ENCODE assay signal across 24 cellular contexts in genomic region chr7:77833136-77833535, GRCh38. TPM values are rescaled to one million over a fixed set of nuclear protein-coding genes. Genes with fewer than 3 reads are reported as not detected.
A peak's percentile ranks its signal among the peaks of the same experiment; 100 is the strongest.
DNase-seq lines count a peak whose midpoint lies in the region; ATAC-seq lines count a peak whose summit lies in the region.
"Had no signal": no experiment of that assay in that cellular context is flagged by ENCODE, and none has a peak within 500 bp of the region (broad histone marks: within the 10 kb centered on the region; RNA-seq: fewer than 3 reads in every experiment).

No MANE protein-coding gene starts in this region.

- no peak overlapping the region for H3K4me3 ChIP-seq in GM23248
- H3K4me3 ChIP-seq: heart right ventricle, K562, stomach had no signal

- H4K20me1 ChIP-seq in GM23248 (ENCODE audit: insufficient read depth): no peaks in the 10 kb centered on the region

- H3K27me3 ChIP-seq in GM23248 (replicated peaks; ENCODE audit: insufficient read depth): no peaks in the 10 kb centered on the region
- H3K27me3 ChIP-seq: heart right ventricle, spleen, stomach had no signal

- H3F3A ChIP-seq in GM23248 (ENCODE audit: insufficient read depth): peaks cover 19% of the 10 kb centered on the region; the same call in 1 of the 2 replicates

- no peak overlapping the region for H3K27ac Mint-ChIP-seq in activated T-cell treated with anti-CD3 and anti-CD28 coated beads, Interleukin-2, amount 50 U/mL, for 24 hours
- peak overlapping the region; percentile 23 for H3K27ac Mint-ChIP-seq in activated T-helper 2 cell treated with anti-CD3 and anti-CD28 coated beads, Interferon-gamma antibody, Interleukin-2, Interleukin-4, amounts not matched to agents 10 μg/mL and 5 μg/mL and 100 μg/mL, durations not matched to agents 14 hours and 24 hours and 36 hours
- peak overlapping the region; percentile 28 for H3K27ac Mint-ChIP-seq in stimulated activated memory B cell treated with anti-CD40 and anti-IgM and Interleukin-4, amounts not matched to agents 10 μg/mL and 1 μg/mL and 100 μg/mL, for 72 hours

- intact Hi-C loops in activated T-helper 2 cell treated with anti-CD3 and anti-CD28 coated beads, Interferon-gamma antibody, Interleukin-2, Interleukin-4, amounts not matched to agents 10 μg/mL and 5 μg/mL and 100 μg/mL, durations not matched to agents 14 hours and 24 hours and 36 hours (cut with micrococcal nuclease): loop anchor here (5.0 kb wide), 1 partner anchor 34 kb away; no protein-coding TSS in a partner anchor

- no peak overlapping the region for H3K9ac ChIP-seq in GM23248

- H3K4me1 ChIP-seq in GM23248 (ENCODE audit: insufficient read depth): peaks cover 27% of the 10 kb centered on the region

- H3K36me3 ChIP-seq in GM23248 (ENCODE audit: low read depth): no peaks in the 10 kb centered on the region
- H3K36me3 ChIP-seq: heart right ventricle, spleen, stomach had no signal

- in situ Hi-C loops in GM23248 (cut with MboI): no loop called here

- no peak for DNase-seq in activated T-cell treated with anti-CD3 and anti-CD28 coated beads, Interleukin-2, amount 50 U/mL, for 4 hours
- DNase-seq in activated T-cell treated with anti-CD3 and anti-CD28 coated beads, Interleukin-2, amount 50 U/mL, for 24 hours: no peak
- DNase-seq in GM23248: peak; percentile 29
- no peak for DNase-seq in activated T-helper 2 cell treated with anti-CD3 and anti-CD28 coated beads, Interferon-gamma antibody, Interleukin-2, Interleukin-4, amounts not matched to agents 10 μg/mL and 5 μg/mL and 100 μg/mL, durations not matched to agents 14 hours and 24 hours and 36 hours (ENCODE audit: low spot score)
- no peak for DNase-seq in substantia nigra (lab: John Stamatoyannopoulos, UW)
- no peak for DNase-seq in NOMO-1 treated with dmso at 0.1 percent for 144 hours (lab: John Stamatoyannopoulos, UW; ENCODE audit: unreplicated experiment)
- DNase-seq: activated CD4-positive, alpha-beta T cell treated with anti-CD3 and anti-CD28 coated beads for 4 hours; activated CD8-positive, alpha-beta memory T cell treated with anti-CD3 and anti-CD28 coated beads, Interleukin-2, amount 50 U/mL, for 4 hours; DMS153; GDM1; heart right ventricle; mesendoderm; NCI-H1694; NCI-H2171 treated with DMSO at 0.1 percent for 48 hours; NCI-H69; retina; spleen; stimulated activated CD4-positive, alpha-beta T cell treated with anti-CD3 and anti-CD28 coated beads, Interleukin-4, amount 100 ng/mL, for 4 hours; stomach; SW 1271; trophoblast cell had no signal

- H3K4me2 ChIP-seq in GM23248 (ENCODE audit: unreplicated experiment): peak overlapping the region; percentile 20

- H3K4me3 Mint-ChIP-seq in activated T-cell treated with anti-CD3 and anti-CD28 coated beads, Interleukin-2, amount 50 U/mL, for 4 hours: peak overlapping the region; percentile 12
- H3K4me3 Mint-ChIP-seq in activated T-cell treated with anti-CD3 and anti-CD28 coated beads, Interleukin-2, amount 50 U/mL, for 24 hours: no peak overlapping the region
- no peak overlapping the region for H3K4me3 Mint-ChIP-seq in activated T-helper 2 cell treated with anti-CD3 and anti-CD28 coated beads, Interferon-gamma antibody, Interleukin-2, Interleukin-4, amounts not matched to agents 10 μg/mL and 5 μg/mL and 100 μg/mL, durations not matched to agents 14 hours and 24 hours and 36 hours (ENCODE audit: low read depth)
- H3K4me3 Mint-ChIP-seq in stimulated activated memory B cell treated with anti-CD40 and anti-IgM and Interleukin-4, amounts not matched to agents 10 μg/mL and 1 μg/mL and 100 μg/mL, for 72 hours: no peak overlapping the region

- peaks cover 44% of the 10 kb centered on the region for H3K79me2 ChIP-seq in GM23248 (ENCODE audit: insufficient read depth)

- no peaks in the 10 kb centered on the region for H3K9me2 ChIP-seq in GM23248 (ENCODE audit: insufficient read depth)

- peaks cover 3% of the 10 kb centered on the region for H3K9me3 Mint-ChIP-seq in activated T-cell treated with anti-CD3 and anti-CD28 coated beads, Interleukin-2, amount 50 U/mL, for 4 hours
- H3K9me3 Mint-ChIP-seq in activated T-cell treated with anti-CD3 and anti-CD28 coated beads, Interleukin-2, amount 50 U/mL, for 24 hours: peaks cover 6% of the 10 kb centered on the region
- H3K9me3 Mint-ChIP-seq in activated T-helper 2 cell treated with anti-CD3 and anti-CD28 coated beads, Interferon-gamma antibody, Interleukin-2, Interleukin-4, amounts not matched to agents 10 μg/mL and 5 μg/mL and 100 μg/mL, durations not matched to agents 14 hours and 24 hours and 36 hours: no peaks in the 10 kb centered on the region
- no peaks in the 10 kb centered on the region for H3K9me3 Mint-ChIP-seq in stimulated activated memory B cell treated with anti-CD40 and anti-IgM and Interleukin-4, amounts not matched to agents 10 μg/mL and 1 μg/mL and 100 μg/mL, for 72 hours

- H2AFZ ChIP-seq in GM23248: no peak overlapping the region

- ATAC-seq in activated T-cell treated with anti-CD3 and anti-CD28 coated beads, Interleukin-2, amount 50 U/mL, for 4 hours: no peak
- ATAC-seq in stimulated activated memory B cell treated with anti-CD40 and anti-IgM and Interleukin-4, amounts not matched to agents 10 μg/mL and 1 μg/mL and 100 μg/mL, for 72 hours: no peak
- ATAC-seq in GM21367 (IDR thresholded peaks at IDR 0.05; ENCODE audit: unreplicated experiment): no peak
- ATAC-seq: heart right ventricle, K562 had no signal

- H3K27ac ChIP-seq in GM23248 (peak overlapping the region; percentile 19; the same call in 1 of the 2 replicates), substantia nigra (ENCODE audit: low read depth, low read length, poor library complexity, severe bottlenecking) (no peak overlapping the region)
- H3K27ac ChIP-seq: stomach had no signal

- no peaks in the 10 kb centered on the region for H3K27me3 Mint-ChIP-seq in activated T-cell treated with anti-CD3 and anti-CD28 coated beads, Interleukin-2, amount 50 U/mL, for 4 hours (ENCODE audit: low read depth)
- H3K27me3 Mint-ChIP-seq in activated T-cell treated with anti-CD3 and anti-CD28 coated beads, Interleukin-2, amount 50 U/mL, for 24 hours: no peaks in the 10 kb centered on the region
- H3K27me3 Mint-ChIP-seq in activated T-helper 2 cell treated with anti-CD3 and anti-CD28 coated beads, Interferon-gamma antibody, Interleukin-2, Interleukin-4, amounts not matched to agents 10 μg/mL and 5 μg/mL and 100 μg/mL, durations not matched to agents 14 hours and 24 hours and 36 hours (ENCODE audit: low read depth): no peaks in the 10 kb centered on the region
- no peaks in the 10 kb centered on the region for H3K27me3 Mint-ChIP-seq in stimulated activated memory B cell treated with anti-CD40 and anti-IgM and Interleukin-4, amounts not matched to agents 10 μg/mL and 1 μg/mL and 100 μg/mL, for 72 hours

- H3K4me1 Mint-ChIP-seq in activated T-cell treated with anti-CD3 and anti-CD28 coated beads, Interleukin-2, amount 50 U/mL, for 4 hours (ENCODE audit: low read depth): peaks cover 56% of the 10 kb centered on the region
- H3K4me1 Mint-ChIP-seq in activated T-cell treated with anti-CD3 and anti-CD28 coated beads, Interleukin-2, amount 50 U/mL, for 24 hours (ENCODE audit: low read depth): peaks cover 57% of the 10 kb centered on the region
- peaks cover 40% of the 10 kb centered on the region for H3K4me1 Mint-ChIP-seq in activated T-helper 2 cell treated with anti-CD3 and anti-CD28 coated beads, Interferon-gamma antibody, Interleukin-2, Interleukin-4, amounts not matched to agents 10 μg/mL and 5 μg/mL and 100 μg/mL, durations not matched to agents 14 hours and 24 hours and 36 hours (ENCODE audit: low read depth)
- H3K4me1 Mint-ChIP-seq in stimulated activated memory B cell treated with anti-CD40 and anti-IgM and Interleukin-4, amounts not matched to agents 10 μg/mL and 1 μg/mL and 100 μg/mL, for 72 hours: peaks cover 57% of the 10 kb centered on the region

- no peaks in the 10 kb centered on the region for H3K9me3 ChIP-seq in GM23248 (ENCODE audit: low read depth)
- H3K9me3 ChIP-seq: heart right ventricle, stomach had no signal

- peaks cover 5% of the 10 kb centered on the region for H3K36me3 Mint-ChIP-seq in activated T-cell treated with anti-CD3 and anti-CD28 coated beads, Interleukin-2, amount 50 U/mL, for 4 hours (ENCODE audit: insufficient read depth)
- H3K36me3 Mint-ChIP-seq in activated T-cell treated with anti-CD3 and anti-CD28 coated beads, Interleukin-2, amount 50 U/mL, for 24 hours (ENCODE audit: low read depth): peaks cover 2% of the 10 kb centered on the region
- peaks cover 28% of the 10 kb centered on the region for H3K36me3 Mint-ChIP-seq in activated T-helper 2 cell treated with anti-CD3 and anti-CD28 coated beads, Interferon-gamma antibody, Interleukin-2, Interleukin-4, amounts not matched to agents 10 μg/mL and 5 μg/mL and 100 μg/mL, durations not matched to agents 14 hours and 24 hours and 36 hours (ENCODE audit: low read depth)
- peaks cover 9% of the 10 kb centered on the region for H3K36me3 Mint-ChIP-seq in stimulated activated memory B cell treated with anti-CD40 and anti-IgM and Interleukin-4, amounts not matched to agents 10 μg/mL and 1 μg/mL and 100 μg/mL, for 72 hours

- 86 to 100% methylated on average over 1 of the region's 1 CpG for WGBS in GM23248 (ENCODE audit: low coverage in 1 of 2, low lambda C conversion rate in 2 of 2, missing lambda C conversion rate in 2 of 2), 2 experiments

RNA-seq across cellular contexts. Expression of gene PHTF2, which starts 34.6 kb away (rescaled TPM):
- 10 to 100 TPM; 22.3 to 27.1 (median 24.8) TPM for total RNA-seq in activated T-cell treated with anti-CD3 and anti-CD28 coated beads, Interleukin-2, amount 50 U/mL, for 4 hours
- total RNA-seq in GM23248 (2014; rRNA removed; shearing (Covaris generic)): 29.9 and 30.2 TPM in 2 replicates
- 22.0 and 23.6 TPM in 2 replicates for polyA plus RNA-seq in GM23248 (2016; fragmentation: Nextera tagmentation; extraction: Ambion mirVana)
- 31.8 and 34.8 TPM in 2 replicates for total RNA-seq in activated T-helper 2 cell treated with anti-CD3 and anti-CD28 coated beads, Interferon-gamma antibody, Interleukin-2, Interleukin-4, amounts not matched to agents 10 μg/mL and 5 μg/mL and 100 μg/mL, durations not matched to agents 14 hours and 24 hours and 36 hours

RNA-seq across cellular contexts. Expression of gene TMEM60, which starts 34.9 kb away (rescaled TPM):
- 1 to 10 TPM; 5.5 to 7.8 (median 6.3) TPM for total RNA-seq in activated T-cell treated with anti-CD3 and anti-CD28 coated beads, Interleukin-2, amount 50 U/mL, for 4 hours
- 9.9 and 17.7 TPM in 2 replicates for total RNA-seq in GM23248 (2014; rRNA removed; shearing (Covaris generic))
- polyA plus RNA-seq in GM23248 (2016; fragmentation: Nextera tagmentation; extraction: Ambion mirVana): 28.2 and 28.9 TPM in 2 replicates
- total RNA-seq in activated T-helper 2 cell treated with anti-CD3 and anti-CD28 coated beads, Interferon-gamma antibody, Interleukin-2, Interleukin-4, amounts not matched to agents 10 μg/mL and 5 μg/mL and 100 μg/mL, durations not matched to agents 14 hours and 24 hours and 36 hours: 11.5 and 11.6 TPM in 2 replicates
